13 cellular contexts compared by ENCODE assay signal in genomic region chr1:233082778-233083550, GRCh38.
DNase-seq lines count a peak whose midpoint lies in the region; ATAC-seq lines count a peak whose summit lies in the region.
"Had no signal": no experiment of that assay in that cellular context is flagged by ENCODE, and none has a peak within 500 bp of the region (broad histone marks: within the 10 kb centered on the region; RNA-seq: fewer than 3 reads in every experiment).

No MANE protein-coding gene starts in this region.

- POLR2A ChIA-PET in activated CD4-positive, alpha-beta T cell treated with anti-CD3 and anti-CD28 coated beads, Interleukin-2, amount 10 ng/mL, durations not matched to agents 7 days and 5 days (lab: Charles Lee) = no interaction called here

- DNase-seq in GF-D8 (lab: John Stamatoyannopoulos, UW) (peak; percentile 6), RPMI8226 (peak; percentile 92), NCI-H345 (lab: John Stamatoyannopoulos, UW) (no peak), T-helper 2 cell (no peak), COLO668 (lab: John Stamatoyannopoulos, UW; ENCODE audit: unreplicated experiment) (no peak)
- DNase-seq in activated CD4-positive, alpha-beta T cell treated with anti-CD3 and anti-CD28 coated beads, Interleukin-2, amount 10 ng/mL, durations not matched to agents 7 days and 5 days = no peak
- DNase-seq: activated CD4-positive, alpha-beta T cell treated with anti-CD3 and anti-CD28 coated beads for 48 hours; hypothalamus; NCI-H446 treated with DMSO at 0.1 percent for 48 hours; SHP77 had no signal

- no peaks in the 10 kb centered on the region for H3K27me3 Mint-ChIP-seq in activated CD4-positive, alpha-beta T cell treated with anti-CD3 and anti-CD28 coated beads, Interleukin-2, amount 10 ng/mL, durations not matched to agents 7 days and 5 days

- H3K4me3 Mint-ChIP-seq in activated CD4-positive, alpha-beta T cell treated with anti-CD3 and anti-CD28 coated beads, Interleukin-2, amount 10 ng/mL, durations not matched to agents 7 days and 5 days = no peak overlapping the region
- H3K4me3 Mint-ChIP-seq: neural crest cell had no signal

- no peak overlapping the region for H3K27ac Mint-ChIP-seq in activated CD4-positive, alpha-beta T cell treated with anti-CD3 and anti-CD28 coated beads, Interleukin-2, amount 10 ng/mL, durations not matched to agents 7 days and 5 days

- ATAC-seq in GM21367 (IDR thresholded peaks at IDR 0.05; ENCODE audit: unreplicated experiment) (peak; percentile 74), HG03442 (IDR thresholded peaks at IDR 0.05; ENCODE audit: unreplicated experiment) (peak; percentile 74)

- CTCF ChIA-PET in activated CD4-positive, alpha-beta T cell treated with anti-CD3 and anti-CD28 coated beads, Interleukin-2, amount 10 ng/mL, durations not matched to agents 7 days and 5 days (lab: Charles Lee) = interaction anchor here (0.5 kb wide), 1 partner anchor 35 kb away, joined by 3 read pairs; no protein-coding TSS in a partner anchor

- H3K36me3 Mint-ChIP-seq in activated CD4-positive, alpha-beta T cell treated with anti-CD3 and anti-CD28 coated beads, Interleukin-2, amount 10 ng/mL, durations not matched to agents 7 days and 5 days (ENCODE audit: low read depth) = peaks cover 9% of the 10 kb centered on the region

- no peaks in the 10 kb centered on the region for H3K9me3 Mint-ChIP-seq in activated CD4-positive, alpha-beta T cell treated with anti-CD3 and anti-CD28 coated beads, Interleukin-2, amount 10 ng/mL, durations not matched to agents 7 days and 5 days
- H3K9me3 Mint-ChIP-seq: neural crest cell had no signal

- H3K4me1 Mint-ChIP-seq in activated CD4-positive, alpha-beta T cell treated with anti-CD3 and anti-CD28 coated beads, Interleukin-2, amount 10 ng/mL, durations not matched to agents 7 days and 5 days = no peaks in the 10 kb centered on the region

Comparison
In these comparisons a context has a peak if more than half of its experiments do, and no peak if none do; other contexts are left out.
1. DNase-seq: peak in GF-D8 (single experiment) and RPMI8226 (single experiment); none in NCI-H345 (single experiment), activated CD4-positive, alpha-beta T cell treated with anti-CD3 and anti-CD28 coated beads, Interleukin-2, amount 10 ng/mL, durations not matched to agents 7 days and 5 days (single experiment), T-helper 2 cell (0 of 5) and COLO668 (single experiment).